1 cellular context compared by ENCODE assay signal in genomic region chr7:44071726-44072363, GRCh38.
A peak's percentile ranks its signal among the peaks of the same experiment; 100 is the strongest.
TF ChIP-seq lines count a peak whose summit lies in the region.

No MANE protein-coding gene starts in this region.

TF ChIP-seq in HepG2, 621 proteins besides CTCF, POLR2A, EP300 and RAD21 (continued from another document and continues in another):
- TF ChIP-seq ZBTB4 (CRISPR knock-in tag; IDR thresholded peaks at IDR 0.05; ENCODE audit: borderline replicate concordance), result 0 out of 2 replicates have a peak, but pooled peaks have one; percentile 49
- peak; percentile 48; the same call in 1 of the 2 replicates for TF ChIP-seq PITX1 (CRISPR knock-in tag; IDR thresholded peaks at IDR 0.05)
- no peak for TF ChIP-seq STAT6 (CRISPR knock-in tag; IDR thresholded peaks at IDR 0.05; ENCODE audit: borderline replicate concordance)
- no peak for TF ChIP-seq ZNF879 (CRISPR knock-in tag; IDR thresholded peaks at IDR 0.05)
- TF ChIP-seq U2AF2 (IDR thresholded peaks at IDR 0.05; ENCODE audit: low read depth, low read length), result no peak
- no peak for TF ChIP-seq RBM39 (IDR thresholded peaks at IDR 0.05; ENCODE audit: low read depth, low read length, poor library complexity, severe bottlenecking)
- no peak for TF ChIP-seq PHB2 (IDR thresholded peaks at IDR 0.05; ENCODE audit: partially characterized antibody)
- TF ChIP-seq E2F5 (CRISPR knock-in tag; conservative IDR thresholded peaks at IDR 0.05), result no peak
- no peak for TF ChIP-seq ZNF768 (CRISPR knock-in tag; IDR thresholded peaks at IDR 0.05)
- no peak for TF ChIP-seq ZNF724P (CRISPR knock-in tag; IDR thresholded peaks at IDR 0.05; ENCODE audit: borderline replicate concordance)
- TF ChIP-seq CCDC6 (CRISPR knock-in tag; IDR thresholded peaks at IDR 0.05), result no peak
- no peak for TF ChIP-seq CREB3 (CRISPR knock-in tag; IDR thresholded peaks at IDR 0.05)
- TF ChIP-seq ELK4 (CRISPR knock-in tag; IDR thresholded peaks at IDR 0.05; ENCODE audit: borderline replicate concordance), result no peak
- 0 out of 2 replicates have a peak, but pooled peaks have one; percentile 45 for TF ChIP-seq YEATS4 (CRISPR knock-in tag; IDR thresholded peaks at IDR 0.05; ENCODE audit: borderline replicate concordance)
- TF ChIP-seq HOXA3 (CRISPR knock-in tag; IDR thresholded peaks at IDR 0.05), result no peak
- 0 out of 2 replicates have a peak, but pooled peaks have one; percentile 46 for TF ChIP-seq ZBTB43 (CRISPR knock-in tag; conservative IDR thresholded peaks at IDR 0.05)
- no peak for TF ChIP-seq SNAPC4 (CRISPR knock-in tag; IDR thresholded peaks at IDR 0.05)
- TF ChIP-seq ZBTB8A (CRISPR knock-in tag; IDR thresholded peaks at IDR 0.05; ENCODE audit: borderline replicate concordance, low read depth), result 0 out of 2 replicates have a peak, but pooled peaks have one; percentile 69
- TF ChIP-seq ZNF543 (CRISPR knock-in tag; IDR thresholded peaks at IDR 0.05), result no peak
- TF ChIP-seq KAT8 (CRISPR knock-in tag; IDR thresholded peaks at IDR 0.05), result no peak
- peak; percentile 12 for TF ChIP-seq SKI (IDR thresholded peaks at IDR 0.05; ENCODE audit: partially characterized antibody)
- 0 out of 2 replicates have a peak, but pooled peaks have one; percentile 18 for TF ChIP-seq ZNF501 (CRISPR knock-in tag; IDR thresholded peaks at IDR 0.05)
- no peak for TF ChIP-seq RBM22 (optimal IDR thresholded peaks at IDR 0.05; ENCODE audit: low read length)
- TF ChIP-seq EED (CRISPR knock-in tag; IDR thresholded peaks at IDR 0.05), result no peak
- TF ChIP-seq ZNF142 (CRISPR knock-in tag; IDR thresholded peaks at IDR 0.05), result no peak
- TF ChIP-seq SMC3 (IDR thresholded peaks at IDR 0.05; ENCODE audit: low read length), result peak; percentile 49; the same call in 1 of the 2 replicates
- no peak for TF ChIP-seq ZNF496 (CRISPR knock-in tag; IDR thresholded peaks at IDR 0.05; ENCODE audit: insufficient replicate concordance)
- no peak for TF ChIP-seq ARID3A (IDR thresholded peaks at IDR 0.05; ENCODE audit: low read depth, low read length)
- TF ChIP-seq HHEX (CRISPR knock-in tag; IDR thresholded peaks at IDR 0.05), result no peak
- TF ChIP-seq ZNF784 (CRISPR knock-in tag; IDR thresholded peaks at IDR 0.05; ENCODE audit: borderline replicate concordance), result 0 out of 2 replicates have a peak, but pooled peaks have one; percentile 44
